In genomic region chr6:106702451-106703110, GRCh38 we compare ENCODE assay signal across 8 cellular contexts.
DNase-seq lines count a peak whose midpoint lies in the region; ATAC-seq and TF ChIP-seq lines count a peak whose summit lies in the region.

No MANE protein-coding gene starts in this region.

- H3K9ac ChIP-seq in liver (ENCODE audit: low read depth in 1 of 2, low read length in 2 of 2) = peak overlapping the region; percentile 63 to 84

- H3K9me3 ChIP-seq in liver (ENCODE audit: control insufficient read depth in 4 of 4, low read length in 3 of 4) = no peaks in the 10 kb centered on the region

- DNase-seq in NCI-H2081 (lab: John Stamatoyannopoulos, UW) = peak; percentile 67 to 91
- no peak for DNase-seq in activated T-cell treated with anti-CD3 and anti-CD28 coated beads, Interleukin-2, amount 50 U/mL, for 1 hour
- DNase-seq in superior temporal gyrus (ENCODE audit: extremely low spot score) = no peak
- no peak for DNase-seq in pons (ENCODE audit: low spot score)
- no peak for DNase-seq in HT-29 (ENCODE audit: low spot score)

- H3K4me3 ChIP-seq in liver (ENCODE audit: low read depth in 1 of 3, low read length in 3 of 3) = peak overlapping the region in 2 of 3 donors; percentile 28 to 40

- peak; percentile 61 to 69 for TF ChIP-seq RAD21 in liver (IDR thresholded peaks at IDR 0.05)

- peak; percentile 97 for ATAC-seq in GM18868 (IDR thresholded peaks at IDR 0.05; ENCODE audit: unreplicated experiment)
- peak; percentile 94 for ATAC-seq in HG02884 (IDR thresholded peaks at IDR 0.05; ENCODE audit: unreplicated experiment)

- H3K36me3 ChIP-seq in liver (ENCODE audit: control insufficient read depth in 4 of 4, insufficient read depth in 3 of 4, low read depth in 1 of 4, low read length in 3 of 4) = no peaks in the 10 kb centered on the region

- peaks cover 4 to 32% (median 8%) of the 10 kb centered on the region in 4 donors for H3K4me1 ChIP-seq in liver (ENCODE audit: control insufficient read depth in 4 of 4, insufficient read depth in 4 of 4, low read length in 3 of 4)

- peak overlapping the region; percentile 80 to 93 for H3K27ac ChIP-seq in liver (ENCODE audit: low read depth in 1 of 2, low read length in 2 of 2)

- no peak for TF ChIP-seq CTCF in liver (IDR thresholded peaks at IDR 0.05; ENCODE audit: low read depth, low read length, missing input control)

- H3K27me3 ChIP-seq in liver (ENCODE audit: control insufficient read depth in 4 of 4, insufficient read depth in 4 of 4, low read length in 3 of 4) = no peaks in the 10 kb centered on the region

- 24% methylated on average over 10 of the region's 10 CpGs for WGBS in liver

TF ChIP-seq in liver, 16 proteins besides CTCF, POLR2A, EP300 and RAD21:
- TF ChIP-seq JUND (IDR thresholded peaks at IDR 0.05) (peak; percentile 82 to 97), RXRA (IDR thresholded peaks at IDR 0.05) (peak; percentile 96 to 99), ATF3 (IDR thresholded peaks at IDR 0.05) (peak; percentile 65), SP1 (IDR thresholded peaks at IDR 0.05) (peak; percentile 96), HNF4A (conservative IDR thresholded peaks at IDR 0.05) (peak; percentile 85 to 95), YY1 (IDR thresholded peaks at IDR 0.05) (peak; percentile 87), FOXA2 (IDR thresholded peaks at IDR 0.05) (peak; percentile 96), REST (IDR thresholded peaks at IDR 0.05) (peak; percentile 88), ZBTB33 (IDR thresholded peaks at IDR 0.05) (peak; percentile 97), HNF4G (IDR thresholded peaks at IDR 0.05) (peak; percentile 39), EGR1 (IDR thresholded peaks at IDR 0.05; ENCODE audit: low read depth in 2 of 2) (peak in 1 of 2 donors; percentile 94), NR2F2 (IDR thresholded peaks at IDR 0.05) (peak; percentile 22), TAF1 (conservative IDR thresholded peaks at IDR 0.05) (peak; percentile 79), FOXA1 (IDR thresholded peaks at IDR 0.05) (peak; percentile 94), GABPA (IDR thresholded peaks at IDR 0.05 in 1 of 2, conservative IDR thresholded peaks at IDR 0.05 in 1 of 2) (peak in 1 of 2 donors; percentile 51)
- TF ChIP-seq, protein P1, sequence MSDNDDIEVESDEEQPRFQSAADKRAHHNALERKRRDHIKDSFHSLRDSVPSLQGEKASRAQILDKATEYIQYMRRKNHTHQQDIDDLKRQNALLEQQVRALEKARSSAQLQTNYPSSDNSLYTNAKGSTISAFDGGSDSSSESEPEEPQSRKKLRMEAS (IDR thresholded peaks at IDR 0.05) = peak; percentile 98

Comparison
In these comparisons a context has a peak if more than half of its experiments do, and no peak if none do; other contexts are left out.
1. DNase-seq: peak in NCI-H2081 (2 of 2); none in activated T-cell treated with anti-CD3 and anti-CD28 coated beads, Interleukin-2, amount 50 U/mL, for 1 hour (single experiment), superior temporal gyrus (single experiment), pons (single experiment) and HT-29 (single experiment).